2 cellular contexts compared by ENCODE assay signal in genomic region chr11:74225565-74225964, GRCh38.
A peak's percentile ranks its signal among the peaks of the same experiment; 100 is the strongest.
TF ChIP-seq lines count a peak whose summit lies in the region.

No MANE protein-coding gene starts in this region.

TF ChIP-seq in A549, 52 proteins besides CTCF, POLR2A, EP300 and RAD21:
- TF ChIP-seq MAZ (IDR thresholded peaks at IDR 0.05; ENCODE audit: borderline replicate concordance, low read depth, low read length), result no peak
- TF ChIP-seq EHMT2 (IDR thresholded peaks at IDR 0.05; ENCODE audit: low read depth), result no peak
- TF ChIP-seq MAFK (IDR thresholded peaks at IDR 0.05; ENCODE audit: partially characterized antibody), result peak; percentile 83
TF ChIP-seq in A549: peak in this region for 1.

TF ChIP-seq in K562, 482 proteins besides CTCF, POLR2A, EP300 and RAD21 (continued from another document):
- no peak for TF ChIP-seq PRMT5 (CRISPR knock-in tag; IDR thresholded peaks at IDR 0.05)
- TF ChIP-seq NCOA4 (IDR thresholded peaks at IDR 0.05; ENCODE audit: partially characterized antibody), result no peak
- no peak for TF ChIP-seq RREB1 (CRISPR knock-in tag; IDR thresholded peaks at IDR 0.05)
- TF ChIP-seq FUS (optimal IDR thresholded peaks at IDR 0.05; ENCODE audit: low read depth, low read length), result no peak
- TF ChIP-seq HEY1 (CRISPR knock-in tag; IDR thresholded peaks at IDR 0.05; ENCODE audit: borderline replicate concordance), result no peak
- no peak for TF ChIP-seq PHF20 (IDR thresholded peaks at IDR 0.05; ENCODE audit: partially characterized antibody)
- TF ChIP-seq MAFK (IDR thresholded peaks at IDR 0.05; ENCODE audit: low read length), result 0 out of 2 replicates have a peak, but pooled peaks have one; percentile 28
- TF ChIP-seq FOXA3 (CRISPR knock-in tag; conservative IDR thresholded peaks at IDR 0.05 in 1 of 2, IDR thresholded peaks at IDR 0.05 in 1 of 2), result no peak
- TF ChIP-seq E2F1 (CRISPR knock-in tag; IDR thresholded peaks at IDR 0.05), result no peak
- TF ChIP-seq ZNF316 (IDR thresholded peaks at IDR 0.05), result peak; percentile 79
- TF ChIP-seq C11orf30 (IDR thresholded peaks at IDR 0.05; ENCODE audit: low read depth), result peak; percentile 72
- TF ChIP-seq MAFG (tag; conservative IDR thresholded peaks at IDR 0.05), result peak; percentile 53
- TF ChIP-seq ARID1B (IDR thresholded peaks at IDR 0.05), result no peak
- TF ChIP-seq MAFF (IDR thresholded peaks at IDR 0.05; ENCODE audit: low read length), result peak; percentile 15; the same call in 1 of the 2 replicates
- no peak for TF ChIP-seq PCBP2 (IDR thresholded peaks at IDR 0.05; ENCODE audit: low read depth, low read length, poor library complexity, severe bottlenecking)
- TF ChIP-seq TFE3 (CRISPR knock-in tag; IDR thresholded peaks at IDR 0.05), result no peak
- no peak for TF ChIP-seq PATZ1 (CRISPR knock-in tag; IDR thresholded peaks at IDR 0.05; ENCODE audit: borderline replicate concordance)
- no peak for TF ChIP-seq ZNF124 (CRISPR knock-in tag; IDR thresholded peaks at IDR 0.05)
